1 cellular context compared by ENCODE assay signal in genomic region chr21:39891863-39892262, GRCh38. TPM values are rescaled to one million over a fixed set of nuclear protein-coding genes. Genes with fewer than 3 reads are reported as not detected.
"Had no signal": no experiment of that assay in that cellular context is flagged by ENCODE, and none has a peak within 500 bp of the region (broad histone marks: within the 10 kb centered on the region; RNA-seq: fewer than 3 reads in every experiment).

No MANE protein-coding gene starts in this region.

RNA-seq across cellular contexts. Expression of gene PCP4, which starts 24.6 kb away (rescaled TPM):
- total RNA-seq: GM12878 had no signal
